In the genomic region with DNA sequence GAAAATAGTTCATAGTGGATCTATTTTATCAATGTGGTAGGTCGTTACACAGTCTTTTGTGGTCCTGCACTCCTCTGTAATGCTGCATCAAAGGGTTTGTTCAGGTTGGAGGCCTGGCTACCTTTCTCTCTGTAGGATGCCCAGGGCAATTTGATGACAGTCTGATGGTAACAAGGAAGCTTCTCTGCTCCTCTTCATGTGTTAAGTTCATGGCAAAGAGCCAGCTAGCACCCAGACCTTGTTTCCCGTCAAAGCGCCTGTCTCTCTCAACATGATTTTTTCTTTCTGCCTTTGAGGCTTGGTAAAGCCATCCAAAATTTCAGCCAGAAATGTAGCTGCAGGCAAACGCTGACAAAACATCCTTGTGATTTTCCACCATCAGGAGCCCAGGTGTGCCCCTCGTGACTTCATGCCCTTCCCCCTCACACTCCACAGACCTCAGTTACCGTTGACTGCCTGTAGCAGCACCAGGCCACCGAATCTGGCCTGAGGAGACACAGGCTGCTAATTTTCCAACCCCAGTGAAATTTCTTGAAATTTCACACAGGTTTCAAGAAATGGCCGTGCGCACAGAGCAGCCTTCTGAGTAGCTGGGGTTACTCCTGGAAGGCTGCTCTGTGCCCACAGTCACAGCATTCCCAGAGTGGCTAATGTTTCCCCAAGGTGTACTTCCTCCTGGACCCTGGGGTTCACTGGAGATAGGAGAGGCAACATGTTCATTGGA, we compare ENCODE assay signal across 12 cellular contexts.
DNase-seq lines count a peak whose midpoint lies in the region; ATAC-seq and TF ChIP-seq lines count a peak whose summit lies in the region.
"Had no signal": no experiment of that assay in that cellular context is flagged by ENCODE, and none has a peak within 500 bp of the region (broad histone marks: within the 10 kb centered on the region; RNA-seq: fewer than 3 reads in every experiment).

No MANE protein-coding gene starts in this region.

- no peaks in the 10 kb centered on the region for H3K27me3 ChIP-seq in DND-41 (ENCODE audit: insufficient read depth, low read length, poor library complexity)
- no peaks in the 10 kb centered on the region for H3K27me3 ChIP-seq in Karpas-422 (ENCODE audit: low read length)
- H3K27me3 ChIP-seq: sigmoid colon had no signal

- no peak overlapping the region for H3K4me2 ChIP-seq in DND-41 (ENCODE audit: insufficient read depth, low read length)
- H3K4me2 ChIP-seq in Karpas-422 (ENCODE audit: low read depth, low read length, poor library complexity, severe bottlenecking), result peak overlapping the region; percentile 22

- no peaks in the 10 kb centered on the region for H3K4me1 ChIP-seq in DND-41 (ENCODE audit: insufficient read depth, low read length)
- peaks cover 5% of the 10 kb centered on the region for H3K4me1 ChIP-seq in Karpas-422 (ENCODE audit: low read length)

- H3K9me2 ChIP-seq in Karpas-422 (replicated peaks; ENCODE audit: insufficient read depth, low read length), result no peaks in the 10 kb centered on the region

- ATAC-seq in DND-41 (ENCODE audit: insufficient read depth, low read depth) (peak; percentile 71), GM19395 (IDR thresholded peaks at IDR 0.05; ENCODE audit: unreplicated experiment) (peak; percentile 78), HG02884 (IDR thresholded peaks at IDR 0.05; ENCODE audit: unreplicated experiment) (peak; percentile 56)
- ATAC-seq: left ventricle myocardium superior had no signal

- H2AFZ ChIP-seq in DND-41 (ENCODE audit: low read depth, low read length) (no peak overlapping the region), Karpas-422 (ENCODE audit: low read length) (no peak overlapping the region)

- WGBS in lower leg skin, 2 donors, result 57 to 72% methylated on average over 9 of the region's 9 CpGs

- no peak for TF ChIP-seq CTCF in DND-41 (IDR thresholded peaks at IDR 0.05; ENCODE audit: borderline replicate concordance, extremely low read depth, low read length, poor library complexity, severe bottlenecking)
- TF ChIP-seq CTCF in lower leg skin (IDR thresholded peaks at IDR 0.05), result no peak

- no peak for TF ChIP-seq POLR2A in lower leg skin (IDR thresholded peaks at IDR 0.05)

- DNase-seq in DND-41 (peak; percentile 41), Karpas-422 (no peak), RKO (ENCODE audit: low spot score) (no peak), lower leg skin (ENCODE audit: low spot score in 2 of 2) (no peak), SIG-M5 (lab: John Stamatoyannopoulos, UW) (no peak), activated gamma-delta T cell (lab: John Stamatoyannopoulos, UW) (no peak)
- DNase-seq: activated CD4-positive, alpha-beta T cell treated with anti-CD3 and anti-CD28 coated beads, Interleukin-2, amount 10 ng/mL, durations not matched to agents 7 days and 5 days; left ventricle myocardium superior; sigmoid colon; stimulated activated naive CD4-positive, alpha-beta T cell had no signal

- H3K4me3 ChIP-seq in DND-41 (ENCODE audit: low read depth in 1 of 2, low read length in 2 of 2), result no peak overlapping the region
- no peak overlapping the region for H3K4me3 ChIP-seq in Karpas-422 (ENCODE audit: low read length)
- no peak overlapping the region for H3K4me3 ChIP-seq in lower leg skin (ENCODE audit: low read depth, poor library complexity, severe bottlenecking)
- H3K4me3 ChIP-seq: sigmoid colon had no signal

- H4K20me1 ChIP-seq in DND-41 (ENCODE audit: insufficient read depth, low read length) (no peaks in the 10 kb centered on the region), Karpas-422 (ENCODE audit: insufficient read depth, low read depth, low read length) (no peaks in the 10 kb centered on the region)

- no peaks in the 10 kb centered on the region for H3K36me3 ChIP-seq in DND-41 (ENCODE audit: insufficient read depth, low read length)
- H3K36me3 ChIP-seq in Karpas-422 (ENCODE audit: insufficient read depth, low read length), result no peaks in the 10 kb centered on the region
- H3K36me3 ChIP-seq: sigmoid colon had no signal

- H3K27ac ChIP-seq in DND-41 (ENCODE audit: low read length) (no peak overlapping the region), Karpas-422 (ENCODE audit: low read length) (no peak overlapping the region)
- H3K27ac ChIP-seq: sigmoid colon had no signal

- no peaks in the 10 kb centered on the region for H3K9me3 ChIP-seq in DND-41 (ENCODE audit: insufficient read depth, low read length, severe bottlenecking)
- no peaks in the 10 kb centered on the region for H3K9me3 ChIP-seq in Karpas-422 (ENCODE audit: low read length)
- H3K9me3 ChIP-seq: sigmoid colon had no signal

- H3K9ac ChIP-seq in DND-41 (ENCODE audit: low read depth, low read length), result no peak overlapping the region
- H3K9ac ChIP-seq in Karpas-422 (ENCODE audit: low read length), result no peak overlapping the region

- H3K79me2 ChIP-seq in DND-41 (ENCODE audit: insufficient read depth, low read length) (no peaks in the 10 kb centered on the region), Karpas-422 (ENCODE audit: low read length) (no peaks in the 10 kb centered on the region)

- intact Hi-C loops in lower leg skin (cut with DNase I; ENCODE audit: low total_unique reads), result no loop called here
